13 cellular contexts compared by ENCODE assay signal in genomic region chr5:54534306-54534705, GRCh38. TPM values are rescaled to one million over a fixed set of nuclear protein-coding genes. Genes with fewer than 3 reads are reported as not detected.
DNase-seq lines count a peak whose midpoint lies in the region; ATAC-seq and TF ChIP-seq lines count a peak whose summit lies in the region.
"Had no signal": no experiment of that assay in that cellular context is flagged by ENCODE, and none has a peak within 500 bp of the region (broad histone marks: within the 10 kb centered on the region; RNA-seq: fewer than 3 reads in every experiment).

No MANE protein-coding gene starts in this region.

- H3K9me3 ChIP-seq in ascending aorta (no peaks in the 10 kb centered on the region), psoas muscle (no peaks in the 10 kb centered on the region)
- H3K9me3 ChIP-seq: BE2C, Peyer's patch had no signal

- H3K79me2 ChIP-seq in ACC112 (ENCODE audit: control insufficient read depth, insufficient read depth, low read length, unreplicated experiment) = peaks cover 51% of the 10 kb centered on the region

- TF ChIP-seq CTCF in ascending aorta (IDR thresholded peaks at IDR 0.05) (no peak), psoas muscle (IDR thresholded peaks at IDR 0.05) (no peak)

- DNase-seq in ascending aorta (ENCODE audit: low spot score in 2 of 2) (no peak), hippocampal formation (lab: John Stamatoyannopoulos, UW) (peak; percentile 12 to 56), psoas muscle (no peak), HuH-7.5 (ENCODE audit: low spot score) (no peak), NCI-H526 treated with DMSO at 0.1 percent for 48 hours (lab: John Stamatoyannopoulos, UW) (no peak), NCI-H2107 treated with DMSO at 0.1 percent for 48 hours (lab: John Stamatoyannopoulos, UW; ENCODE audit: unreplicated experiment) (no peak)
- no peak for DNase-seq in stimulated activated CD8-positive, alpha-beta memory T cell treated with anti-CD3 and anti-CD28 coated beads, Interleukin-4, amount 100 ng/mL, for 48 hours
- DNase-seq: activated CD4-positive, CD25-positive, alpha-beta regulatory T cell; activated naive CD8-positive, alpha-beta T cell treated with anti-CD3 and anti-CD28 coated beads, Interleukin-2, amount 10 ng/mL, durations not matched to agents 7 days and 5 days; BE2C; foreskin keratinocyte; Peyer's patch had no signal

- WGBS in psoas muscle, 3 donors = 42 to 48% (median 46%) methylated on average over 2 of the region's 2 CpGs

- no peak overlapping the region for H3K27ac ChIP-seq in ACC112 (ENCODE audit: low read depth, low read length)
- peak overlapping the region; percentile 71 to 97 for H3K27ac ChIP-seq in ascending aorta
- H3K27ac ChIP-seq in psoas muscle = peak overlapping the region; percentile 70
- H3K27ac ChIP-seq: foreskin keratinocyte had no signal

- H3K36me3 ChIP-seq in ACC112 (ENCODE audit: insufficient read depth, low read length) (no peaks in the 10 kb centered on the region), ascending aorta (no peaks in the 10 kb centered on the region), psoas muscle (ENCODE audit: insufficient read depth in 1 of 2, low read depth in 1 of 2) (no peaks in the 10 kb centered on the region)
- H3K36me3 ChIP-seq: BE2C, Peyer's patch had no signal

- peak overlapping the region; percentile 46 for H2AFZ ChIP-seq in ACC112 (ENCODE audit: low read length, unreplicated experiment)

- no peaks in the 10 kb centered on the region for H3K27me3 ChIP-seq in ACC112 (ENCODE audit: insufficient read depth, low read length)
- no peaks in the 10 kb centered on the region for H3K27me3 ChIP-seq in ascending aorta
- H3K27me3 ChIP-seq in psoas muscle (ENCODE audit: insufficient read depth in 3 of 3, low read length in 2 of 3) = no peaks in the 10 kb centered on the region
- H3K27me3 ChIP-seq: BE2C, foreskin keratinocyte, Peyer's patch had no signal

- H3K4me1 ChIP-seq in ACC112 (ENCODE audit: control insufficient read depth, insufficient read depth, low read length, unreplicated experiment) = peaks cover 23% of the 10 kb centered on the region
- peaks cover 19 to 60% of the 10 kb centered on the region in 2 donors for H3K4me1 ChIP-seq in ascending aorta
- peaks cover 45% of the 10 kb centered on the region for H3K4me1 ChIP-seq in psoas muscle

- H3K4me3 ChIP-seq in ACC112 (ENCODE audit: low read depth, low read length) (no peak overlapping the region), ascending aorta (peak overlapping the region; percentile 29 to 44), psoas muscle (peak overlapping the region; percentile 27)
- H3K4me3 ChIP-seq: Peyer's patch had no signal

- intact Hi-C loops in ascending aorta (cut with DNase I) = no loop called here
- intact Hi-C loops in psoas muscle (cut with DNase I) = no loop called here

- ATAC-seq in psoas muscle = peak in 3 of 4 donors; percentile 11 to 32 (median 32)
- ATAC-seq: foreskin keratinocyte had no signal

RNA-seq across cellular contexts. Expression of gene SNX18, which starts 16.7 kb away (rescaled TPM):
- total RNA-seq in ascending aorta (200 TPM), psoas muscle (10 to 100 TPM in 3 of 4 donors, 1 to 10 TPM in 1; 9.1 to 13.0 (median 10.7) TPM)
- polyA plus RNA-seq in psoas muscle = 1 to 10 TPM; 3.9 to 6.9 (median 4.5) TPM

Comparison
In these comparisons a context has a peak if more than half of its experiments do, and no peak if none do; other contexts are left out.
1. DNase-seq: peak in hippocampal formation (2 of 2); none in ascending aorta (0 of 2), psoas muscle (0 of 2), HuH-7.5 (single experiment), NCI-H526 treated with DMSO at 0.1 percent for 48 hours (single experiment), NCI-H2107 treated with DMSO at 0.1 percent for 48 hours (single experiment) and stimulated activated CD8-positive, alpha-beta memory T cell treated with anti-CD3 and anti-CD28 coated beads, Interleukin-4, amount 100 ng/mL, for 48 hours (single experiment).
2. RNA of gene SNX18, which starts 16.7 kb away (total RNA-seq): 200 TPM in ascending aorta (single experiment); 9.1 to 13.0 TPM in psoas muscle; every median in the first group is over 10 times any median in the second.